8 cellular contexts compared by ENCODE assay signal in the genomic region with DNA sequence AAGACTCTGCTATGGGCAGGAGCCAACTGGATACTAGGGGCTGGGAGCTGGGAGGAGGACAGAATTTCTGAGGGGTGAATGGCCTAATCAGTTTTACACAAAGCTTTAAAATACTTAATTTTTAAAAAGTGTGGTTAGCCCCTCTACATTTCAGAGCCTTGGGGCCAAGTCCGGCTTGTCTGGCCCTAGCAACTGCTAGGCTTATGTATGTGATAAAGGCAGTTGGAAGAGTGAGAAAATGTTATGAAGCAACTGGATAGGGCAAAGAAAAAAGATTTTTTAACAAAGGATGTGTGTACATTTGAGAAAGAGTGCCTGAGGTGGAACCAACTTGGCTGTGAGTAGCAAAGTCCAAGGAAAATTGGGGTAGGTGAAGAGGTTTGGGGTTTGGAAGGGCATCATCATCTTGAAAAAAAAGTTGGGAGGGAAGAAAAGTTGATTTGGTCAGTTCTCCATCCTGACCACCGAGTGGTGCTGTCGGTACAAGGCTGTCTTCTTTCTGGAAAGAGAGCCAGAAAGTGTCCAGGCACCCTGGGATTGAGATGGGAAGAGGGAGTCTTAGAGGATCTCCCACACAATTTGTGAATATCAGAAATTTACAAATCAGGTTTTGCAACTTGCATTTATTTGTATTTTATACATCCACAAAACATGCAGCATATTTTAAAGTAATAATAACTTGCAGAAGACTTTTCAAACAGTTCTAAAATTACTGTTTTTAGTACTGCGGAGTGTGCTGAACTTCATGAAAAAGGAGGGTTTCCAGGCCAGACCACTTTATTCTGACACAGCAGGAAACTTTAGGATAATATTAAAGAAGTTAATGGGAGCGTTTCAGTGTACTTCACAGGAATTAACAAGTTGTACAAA. TPM values are rescaled to one million over a fixed set of nuclear protein-coding genes. Genes with fewer than 3 reads are reported as not detected.
DNase-seq lines count a peak whose midpoint lies in the region; ATAC-seq, FAIRE-seq and TF ChIP-seq lines count a peak whose summit lies in the region.

No MANE protein-coding gene starts in this region.

- H3K27ac ChIP-seq in GM12878 (ENCODE audit: control insufficient read depth, insufficient read depth), result no peak overlapping the region
- no peak overlapping the region for H3K27ac ChIP-seq in CD4-positive, alpha-beta memory T cell (ENCODE audit: low read depth, low read length)

- no TSS peak for BruUV-seq in GM12878 (replicated peaks; lab: Mats Ljungman, UMichigan)

- TF ChIP-seq POLR2A in GM12878 (IDR thresholded peaks at IDR 0.05; ENCODE audit: low read depth, low read length), result no peak

- no peaks in the 10 kb centered on the region for H3K9me3 ChIP-seq in GM12878 (replicated peaks; ENCODE audit: control insufficient read depth, insufficient read depth, low read length)
- H3K9me3 ChIP-seq in CD4-positive, alpha-beta memory T cell (ENCODE audit: control insufficient read depth in 1 of 2, low read length in 2 of 2), result no peaks in the 10 kb centered on the region

- H3K27ac Mint-ChIP-seq in CD4-positive, alpha-beta memory T cell, result no peak overlapping the region

- CTCF ChIA-PET in GM12878 (lab: Yijun Ruan, JAX), result interaction anchor here (0.7 to 2.5 kb wide), 7 partner anchors 8 to 383 kb away, joined by 3 to 9 read pairs (median 3); no protein-coding TSS in a partner anchor
- CTCF ChIA-PET in CD4-positive, alpha-beta memory T cell (lab: Charles Lee; ENCODE audit: partially characterized antibody), result interaction anchor here (1.0 kb wide), 1 partner anchor 15 kb away, joined by 3 read pairs; the partner anchor contains the start of gene ALS2

- no peak overlapping the region for H3K9ac ChIP-seq in GM12878 (ENCODE audit: control insufficient read depth, insufficient read depth, low read length)

- no peaks in the 10 kb centered on the region for H3K4me1 Mint-ChIP-seq in CD4-positive, alpha-beta memory T cell

- peaks cover 0 to 4% (median 0%) of the 10 kb centered on the region in 8 donors for H3K9me3 Mint-ChIP-seq in CD4-positive, alpha-beta memory T cell

- SMC1A ChIA-PET in GM12878 (lab: Charles Lee; ENCODE audit: uncharacterized antibody, unreplicated experiment), result interaction anchor here (0.7 to 1.2 kb wide), 2 partner anchors 17 to 65 kb away, joined by 3 read pairs; no protein-coding TSS in a partner anchor

- no peak overlapping the region for H3K4me3 Mint-ChIP-seq in CD4-positive, alpha-beta memory T cell

- H4K20me1 ChIP-seq in GM12878 (ENCODE audit: control insufficient read depth, insufficient read depth), result no peaks in the 10 kb centered on the region

- peak; percentile 25 to 29 for DNase-seq in NCI-H2081 (lab: John Stamatoyannopoulos, UW)
- no peak for DNase-seq in NCI-H2081 treated with DMSO at 0.1 percent for 48 hours (lab: John Stamatoyannopoulos, UW)
- DNase-seq in NAMALWA (ENCODE audit: low spot score), result peak; percentile 42
- DNase-seq in GM12878 (ENCODE audit: low read depth, low spot score), result no peak
- DNase-seq in islet precursor cell, result peak; percentile 63
- no peak for DNase-seq in CD4-positive, alpha-beta memory T cell
- no peak for DNase-seq in stimulated activated CD4-positive, alpha-beta T cell treated with anti-CD3 and anti-CD28 coated beads, Interleukin-2, amount 100 ng/mL, for 48 hours

- peak; percentile 42 to 69 (median 54); a peak in 5 of 6 replicates for TF ChIP-seq CTCF in GM12878 (IDR thresholded peaks at IDR 0.05 in 2 of 3, conservative IDR thresholded peaks at IDR 0.05 in 1 of 3; ENCODE audit: control insufficient read depth in 2 of 3, extremely low read depth in 1 of 3, insufficient read depth in 1 of 3, low read depth in 3 of 3, low read length in 3 of 3)

- peaks cover 5 to 12% of the 10 kb centered on the region in 2 donors for H3K27me3 Mint-ChIP-seq in CD4-positive, alpha-beta memory T cell

- ATAC-seq in GM12878, result peak; percentile 46; the same call in 1 of the 3 replicates
- ATAC-seq in HG03108 (IDR thresholded peaks at IDR 0.05; ENCODE audit: unreplicated experiment), result no peak

- no peaks in the 10 kb centered on the region for H3K79me2 ChIP-seq in GM12878 (ENCODE audit: control insufficient read depth, insufficient read depth, low read length)

- H3K4me1 ChIP-seq in GM12878 (ENCODE audit: control insufficient read depth, insufficient read depth, low read length), result no peaks in the 10 kb centered on the region
- no peaks in the 10 kb centered on the region for H3K4me1 ChIP-seq in CD4-positive, alpha-beta memory T cell (ENCODE audit: insufficient read depth, low read length)

- in situ Hi-C loops in GM12878 (cut with MboI), result no loop called here

- H3K4me3 ChIP-seq in GM12878, result no peak overlapping the region
- H3K4me3 ChIP-seq in CD4-positive, alpha-beta memory T cell (ENCODE audit: low read length in 2 of 2), result no peak overlapping the region

- intact Hi-C loops in GM12878 (cut with micrococcal nuclease; ENCODE audit: unreplicated experiment), result loop anchor here (2.0 to 5.0 kb wide), 3 partner anchors 61 to 383 kb away; no protein-coding TSS in a partner anchor
- intact Hi-C loops in CD4-positive, alpha-beta memory T cell (cut with micrococcal nuclease), result no loop called here

- H3K27me3 ChIP-seq in GM12878 (replicated peaks in 1 of 2; ENCODE audit: control insufficient read depth in 2 of 2, insufficient read depth in 2 of 2, low read length in 1 of 2), result no peaks in the 10 kb centered on the region
- H3K27me3 ChIP-seq in CD4-positive, alpha-beta memory T cell (ENCODE audit: insufficient read depth, low read length), result peaks cover 3% of the 10 kb centered on the region

- WGBS in GM12878 (ENCODE audit: insufficient coverage, insufficient replicate concordance, low lambda C conversion rate, missing lambda C conversion rate), result 25% methylated on average over 5 of the region's 5 CpGs

- H3K36me3 ChIP-seq in GM12878 (ENCODE audit: control insufficient read depth in 2 of 2, insufficient read depth in 2 of 2, low read length in 1 of 2), result no peaks in the 10 kb centered on the region
- H3K36me3 ChIP-seq in CD4-positive, alpha-beta memory T cell (ENCODE audit: insufficient read depth, low read length), result no peaks in the 10 kb centered on the region

- TF ChIP-seq RAD21 in GM12878 (IDR thresholded peaks at IDR 0.05; ENCODE audit: insufficient read depth, low read depth, low read length), result peak; percentile 59

- peak; percentile 7 for FAIRE-seq in GM12878 (lab: Jason Lieb, UNC)

- no peak for TF ChIP-seq EP300 in GM12878 (IDR thresholded peaks at IDR 0.05; ENCODE audit: borderline replicate concordance in 1 of 2, control insufficient read depth in 1 of 2, low read depth in 2 of 2, low read length in 2 of 2)

- no peak overlapping the region for H3K4me2 ChIP-seq in GM12878 (ENCODE audit: control insufficient read depth, insufficient read depth)

- POLR2A ChIA-PET in GM12878 (lab: Charles Lee), result no interaction called here
- POLR2A ChIA-PET in CD4-positive, alpha-beta memory T cell (lab: Charles Lee; ENCODE audit: partially characterized antibody), result no interaction called here

- RAD21 ChIA-PET in GM12878 (lab: Charles Lee; ENCODE audit: unreplicated experiment), result no interaction called here

- no peak overlapping the region for H2AFZ ChIP-seq in GM12878 (ENCODE audit: control insufficient read depth, low read depth, low read length)

- no peaks in the 10 kb centered on the region for H3K36me3 Mint-ChIP-seq in CD4-positive, alpha-beta memory T cell

TF ChIP-seq in GM12878, 131 proteins besides CTCF, POLR2A, EP300 and RAD21 (continues in another document):
- TF ChIP-seq ZNF384 (IDR thresholded peaks at IDR 0.05; ENCODE audit: borderline replicate concordance, low read depth, low read length) (peak; percentile 53; the same call in 1 of the 2 replicates), SMC3 (IDR thresholded peaks at IDR 0.05; ENCODE audit: borderline replicate concordance, low read length) (peak; percentile 57; the same call in 1 of the 2 replicates), CHD4 (IDR thresholded peaks at IDR 0.05) (no peak)

RNA-seq across cellular contexts. Expression of gene CDK15, which starts 10.5 kb away (rescaled TPM):
- total RNA-seq in GM12878 (2013; cell fraction: nucleolus; rRNA removed), result not detected in 2 replicates
- total RNA-seq in GM12878 (2014; rRNA removed) (not detected in 2 replicates), GM12878 (2014; rRNA removed; fragmentation: Illumina TruSeq; extraction: Trizol) (0.04 TPM in 1 of 2 replicates, not detected in the other), GM12878 (2021) (not detected in 2 replicates)
- not detected for polyA plus RNA-seq in GM12878 (2011; ENCODE audit: low read depth)
- polyA plus RNA-seq in GM12878 (2011; rRNA removed) (0.01 TPM in 1 of 2 replicates, not detected in the other), GM12878 (2014; fragmentation: Illumina TruSeq; extraction: Trizol) (not detected in 2 replicates), GM12878 (2014; fragmentation: Nextera tagmentation; extraction: Ambion mirVana) (not detected), GM12878 (2014; rRNA removed) (not detected in 2 replicates), GM12878 (2016; fragmentation: Nextera tagmentation; extraction: Ambion mirVana) (not detected)
- not detected in 2 replicates for polyA plus RNA-seq in GM12878 (2011; cell fraction: cytosol; rRNA removed)
- polyA plus RNA-seq in GM12878 (2011; cell fraction: nucleus; rRNA removed), result not detected in 2 replicates
- not detected in 2 replicates for polyA plus RNA-seq in GM12878 (2012)
- not detected in 2 replicates for polyA minus RNA-seq in GM12878 (2011; rRNA and poly(A)+ RNA removed)
- polyA minus RNA-seq in GM12878 (2011; cell fraction: cytosol; rRNA and poly(A)+ RNA removed), result not detected in 2 replicates
- polyA minus RNA-seq in GM12878 (2011; cell fraction: nucleus; rRNA and poly(A)+ RNA removed), result not detected in 2 replicates
- total RNA-seq in CD4-positive, alpha-beta memory T cell, result not detected
- polyA plus RNA-seq in CD4-positive, alpha-beta memory T cell, result not detected

RNA-seq across cellular contexts. Expression of gene ALS2, which starts 15.1 kb away (rescaled TPM):
- total RNA-seq in GM12878 (2013; cell fraction: nucleolus; rRNA removed), result 37.9 and 42.8 TPM in 2 replicates
- total RNA-seq in GM12878 (2014; rRNA removed), result 7.2 and 8.7 TPM in 2 replicates
- total RNA-seq in GM12878 (2014; rRNA removed; fragmentation: Illumina TruSeq; extraction: Trizol), result 9.1 TPM in 2 replicates
- 9.3 and 13.0 TPM in 2 replicates for total RNA-seq in GM12878 (2021)
- polyA plus RNA-seq in GM12878 (2011; ENCODE audit: low read depth), result 5.3 TPM
- polyA plus RNA-seq in GM12878 (2011; rRNA removed), result 9.6 and 11.2 TPM in 2 replicates
- 6.1 TPM in 2 replicates for polyA plus RNA-seq in GM12878 (2011; cell fraction: cytosol; rRNA removed)
- 9.5 and 9.9 TPM in 2 replicates for polyA plus RNA-seq in GM12878 (2011; cell fraction: nucleus; rRNA removed)
- polyA plus RNA-seq in GM12878 (2012), result 4.9 and 5.2 TPM in 2 replicates
- polyA plus RNA-seq in GM12878 (2014; fragmentation: Illumina TruSeq; extraction: Trizol), result 10.4 and 16.3 TPM in 2 replicates
- polyA plus RNA-seq in GM12878 (2014; fragmentation: Nextera tagmentation; extraction: Ambion mirVana), result 1 to 10 TPM; 2.4 to 4.2 TPM
- 6.9 and 7.4 TPM in 2 replicates for polyA plus RNA-seq in GM12878 (2014; rRNA removed)
- polyA plus RNA-seq in GM12878 (2016; fragmentation: Nextera tagmentation; extraction: Ambion mirVana), result 1 to 10 TPM; 6.1 to 7.9 TPM
- polyA minus RNA-seq in GM12878 (2011; rRNA and poly(A)+ RNA removed), result 14.6 and 17.5 TPM in 2 replicates
- polyA minus RNA-seq in GM12878 (2011; cell fraction: cytosol; rRNA and poly(A)+ RNA removed), result 3.5 and 3.9 TPM in 2 replicates
- polyA minus RNA-seq in GM12878 (2011; cell fraction: nucleus; rRNA and poly(A)+ RNA removed), result 8.7 and 12.2 TPM in 2 replicates
- 10 to 100 TPM in 1 of 2 experiments, 1 to 10 TPM in 1; 9.8 to 10.5 TPM for total RNA-seq in CD4-positive, alpha-beta memory T cell
- polyA plus RNA-seq in CD4-positive, alpha-beta memory T cell, result 1 to 10 TPM; 4.9 to 5.5 TPM

Comparison
In these comparisons a context has a peak if more than half of its experiments do, and no peak if none do; other contexts are left out.
1. DNase-seq: peak in NCI-H2081 (2 of 2), NAMALWA (single experiment) and islet precursor cell (single experiment); none in NCI-H2081 treated with DMSO at 0.1 percent for 48 hours (single experiment), GM12878 (single experiment), CD4-positive, alpha-beta memory T cell (0 of 5) and stimulated activated CD4-positive, alpha-beta T cell treated with anti-CD3 and anti-CD28 coated beads, Interleukin-2, amount 100 ng/mL, for 48 hours (0 of 2).